ENCODE assay signal across 9 cellular contexts in the genomic region with DNA sequence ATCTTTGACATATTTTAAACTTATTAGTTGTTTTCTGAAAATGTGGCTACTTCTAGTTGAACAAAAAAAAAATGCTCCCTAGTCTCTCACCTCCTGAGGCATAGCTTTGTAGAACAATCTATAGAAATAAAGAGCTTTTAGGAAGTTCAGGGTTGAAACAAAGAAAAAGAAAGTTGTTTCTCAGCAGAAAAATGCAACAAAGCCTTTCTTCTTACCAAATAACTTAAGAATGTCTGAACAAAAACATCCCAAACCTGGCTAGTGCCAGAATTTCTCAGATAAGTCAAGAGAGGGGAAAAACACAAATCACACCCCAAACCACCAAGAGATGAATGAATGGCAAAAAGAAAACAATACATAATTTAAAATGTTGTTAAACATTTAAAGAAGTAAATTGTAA.
DNase-seq lines count a peak whose midpoint lies in the region; ATAC-seq, FAIRE-seq and TF ChIP-seq lines count a peak whose summit lies in the region.
"Had no signal": no experiment of that assay in that cellular context is flagged by ENCODE, and none has a peak within 500 bp of the region (broad histone marks: within the 10 kb centered on the region; RNA-seq: fewer than 3 reads in every experiment).

No MANE protein-coding gene starts in this region.

- H3K27me3 ChIP-seq in left ventricle myocardium inferior (ENCODE audit: low read depth) = no peaks in the 10 kb centered on the region
- H3K27me3 ChIP-seq in breast epithelium = no peaks in the 10 kb centered on the region
- H3K27me3 ChIP-seq in mucosa of rectum (ENCODE audit: control insufficient read depth in 2 of 2, insufficient read depth in 2 of 2, low read length in 2 of 2) = no peaks in the 10 kb centered on the region
- no peaks in the 10 kb centered on the region for H3K27me3 ChIP-seq in upper lobe of left lung

- H3K4me3 ChIP-seq in left ventricle myocardium inferior (no peak overlapping the region), breast epithelium (no peak overlapping the region), mucosa of rectum (ENCODE audit: low read length in 2 of 2) (no peak overlapping the region), upper lobe of left lung (no peak overlapping the region)

- intact Hi-C loops in left ventricle myocardium inferior (cut with micrococcal nuclease) = no loop called here
- intact Hi-C loops in cardiac septum (cut with DNase I) = no loop called here
- intact Hi-C loops in breast epithelium (cut with DNase I; ENCODE audit: low total_unique reads) = loop anchor here (5.0 kb wide), 1 partner anchor 1637 kb away; no protein-coding TSS in a partner anchor

- no peaks in the 10 kb centered on the region for H3K9me3 ChIP-seq in left ventricle myocardium inferior (replicated peaks)
- no peaks in the 10 kb centered on the region for H3K9me3 ChIP-seq in breast epithelium
- H3K9me3 ChIP-seq in mucosa of rectum (ENCODE audit: control insufficient read depth in 2 of 2, low read length in 2 of 2) = no peaks in the 10 kb centered on the region
- H3K9me3 ChIP-seq in upper lobe of left lung = no peaks in the 10 kb centered on the region

- ATAC-seq in upper lobe of left lung (ENCODE audit: low FRiP score in 2 of 2) (no peak), HG03521 (IDR thresholded peaks at IDR 0.05; ENCODE audit: unreplicated experiment) (no peak), HG02571 (IDR thresholded peaks at IDR 0.05; ENCODE audit: unreplicated experiment) (no peak)

- no peaks in the 10 kb centered on the region for H3K36me3 ChIP-seq in left ventricle myocardium inferior
- H3K36me3 ChIP-seq in breast epithelium = no peaks in the 10 kb centered on the region
- no peaks in the 10 kb centered on the region for H3K36me3 ChIP-seq in mucosa of rectum (ENCODE audit: control insufficient read depth in 2 of 2, insufficient read depth in 2 of 2, low read length in 2 of 2)
- H3K36me3 ChIP-seq in upper lobe of left lung = no peaks in the 10 kb centered on the region

- H3K4me1 ChIP-seq in left ventricle myocardium inferior = peaks cover 47% of the 10 kb centered on the region
- H3K4me1 ChIP-seq in breast epithelium = no peaks in the 10 kb centered on the region
- H3K4me1 ChIP-seq in mucosa of rectum (ENCODE audit: control insufficient read depth in 2 of 2, insufficient read depth in 2 of 2, low read length in 2 of 2) = no peaks in the 10 kb centered on the region
- peaks cover 26 to 47% (median 35%) of the 10 kb centered on the region in 4 donors for H3K4me1 ChIP-seq in upper lobe of left lung

- H3K9ac ChIP-seq in mucosa of rectum (ENCODE audit: low read depth in 1 of 2, low read length in 2 of 2) = no peak overlapping the region

- TF ChIP-seq EP300 in upper lobe of left lung (IDR thresholded peaks at IDR 0.05) = no peak

- TF ChIP-seq CTCF in left ventricle myocardium inferior (IDR thresholded peaks at IDR 0.05; ENCODE audit: borderline replicate concordance) (no peak), breast epithelium (IDR thresholded peaks at IDR 0.05) (no peak), upper lobe of left lung (IDR thresholded peaks at IDR 0.05) (no peak)

- TF ChIP-seq POLR2A in breast epithelium (IDR thresholded peaks at IDR 0.05) (no peak), upper lobe of left lung (IDR thresholded peaks at IDR 0.05) (no peak), H54 (IDR thresholded peaks at IDR 0.05; ENCODE audit: low read depth, low read length) (no peak)

- peak overlapping the region; percentile 77 for H3K27ac ChIP-seq in left ventricle myocardium inferior (replicated peaks)
- H3K27ac ChIP-seq in breast epithelium = peak overlapping the region; percentile 79 to 89
- H3K27ac ChIP-seq in mucosa of rectum (ENCODE audit: low read depth in 2 of 2, low read length in 2 of 2) = peak overlapping the region; percentile 12 to 26
- peak overlapping the region; percentile 66 to 79 (median 74) for H3K27ac ChIP-seq in upper lobe of left lung

- FAIRE-seq in H54 (lab: Jason Lieb, UNC) = no peak

- DNase-seq in left ventricle myocardium inferior (no peak), cardiac septum (ENCODE audit: low spot score) (no peak), breast epithelium (ENCODE audit: low spot score in 2 of 2) (no peak), upper lobe of left lung (no peak), H54 (ENCODE audit: insufficient read length, low spot score) (no peak)
- DNase-seq: NCI-H2029 treated with DMSO at 0.1 percent for 48 hours had no signal

Comparison
In these comparisons a context has a peak if more than half of its experiments do, and no peak if none do; other contexts are left out.
1. H3K27ac ChIP-seq: peak in every context shown above with its lines; median percentile 84 in breast epithelium; 77 in left ventricle myocardium inferior; 74 in upper lobe of left lung; 19 in mucosa of rectum.